19 cellular contexts compared by ENCODE assay signal in genomic region chr6:22681761-22682160, GRCh38.
"Had no signal": no experiment of that assay in that cellular context is flagged by ENCODE, and none has a peak within 500 bp of the region (broad histone marks: within the 10 kb centered on the region; RNA-seq: fewer than 3 reads in every experiment).

No MANE protein-coding gene starts in this region.

- DNase-seq: activated CD4-positive, alpha-beta T cell treated with anti-CD3 and anti-CD28 coated beads for 1 hour; activated CD4-positive, alpha-beta T cell treated with anti-CD3 and anti-CD28 coated beads, Interleukin-2, amount 50 U/mL, for 1 hour; activated CD8-positive, alpha-beta T cell treated with anti-CD3 and anti-CD28 coated beads, Interleukin-2, amount 10 ng/mL, durations not matched to agents 7 days and 5 days; activated gamma-delta T cell; activated naive CD4-positive, alpha-beta T cell treated with anti-CD3 and anti-CD28 coated beads, Interleukin-2, amount 50 U/mL, for 16 hours; activated naive CD8-positive, alpha-beta T cell treated with anti-CD3 and anti-CD28 coated beads, Interleukin-2, amount 50 U/mL, for 24 hours; anterior cingulate cortex; body of pancreas; effector CD8-positive, alpha-beta T cell; erythroblast; heart left ventricle; islet precursor cell; left cardiac atrium; nucleus accumbens; right lobe of liver; stimulated activated CD4-positive, alpha-beta T cell treated with anti-CD3 and anti-CD28 coated beads, Interleukin-2, amount 100 ng/mL, for 24 hours; stomach; T-helper 9 cell had no signal

- ATAC-seq: activated CD8-positive, alpha-beta T cell treated with anti-CD3 and anti-CD28 coated beads, Interleukin-2, amount 10 ng/mL, durations not matched to agents 7 days and 5 days; activated naive CD8-positive, alpha-beta T cell treated with anti-CD3 and anti-CD28 coated beads, Interleukin-2, amount 50 U/mL, for 24 hours; body of pancreas; heart left ventricle; left cardiac atrium; right lobe of liver; stimulated activated memory B cell treated with anti-CD40 and anti-IgM and Interleukin-4, amounts not matched to agents 10 μg/mL and 1 μg/mL and 100 μg/mL, for 72 hours had no signal
